In the genomic region with DNA sequence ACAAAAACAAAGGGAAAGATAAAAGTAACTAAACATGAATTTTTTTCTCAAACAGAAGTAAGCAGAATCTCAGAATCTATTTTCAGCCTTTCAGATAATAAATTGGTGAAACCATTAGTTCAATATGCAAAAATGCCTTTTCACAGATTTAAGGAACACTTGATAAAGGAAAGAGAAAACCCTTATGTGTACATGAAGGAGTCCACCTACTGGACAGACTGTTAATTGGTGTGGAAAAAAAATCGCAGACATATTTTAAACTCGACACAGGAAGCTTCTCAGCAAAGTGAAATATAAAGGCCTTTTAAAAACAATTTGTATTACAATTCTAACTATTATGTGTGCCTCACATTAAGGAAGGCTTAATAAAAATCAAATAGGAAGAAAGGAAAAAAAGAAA, we compare ENCODE assay signal across 11 cellular contexts. TPM values are rescaled to one million over a fixed set of nuclear protein-coding genes. Genes with fewer than 3 reads are reported as not detected.
A peak's percentile ranks its signal among the peaks of the same experiment; 100 is the strongest.
DNase-seq lines count a peak whose midpoint lies in the region; ATAC-seq and TF ChIP-seq lines count a peak whose summit lies in the region.
"Had no signal": no experiment of that assay in that cellular context is flagged by ENCODE, and none has a peak within 500 bp of the region (broad histone marks: within the 10 kb centered on the region; RNA-seq: fewer than 3 reads in every experiment).

No MANE protein-coding gene starts in this region.

- peak; percentile 37 for TF ChIP-seq RAD21 in IMR-90 (IDR thresholded peaks at IDR 0.05; ENCODE audit: low read length)

- H3K27me3 ChIP-seq in IMR-90 (ENCODE audit: control insufficient read depth, insufficient read depth, low read length) (no peaks in the 10 kb centered on the region; the same call in 1 of the 2 replicates), upper lobe of right lung (no peaks in the 10 kb centered on the region), mesendoderm (ENCODE audit: insufficient read depth, low read length, poor library complexity) (no peaks in the 10 kb centered on the region)
- H3K27me3 ChIP-seq: ovary had no signal

- H3K4me1 ChIP-seq in IMR-90 (ENCODE audit: control insufficient read depth, insufficient read depth, low read length) = no peaks in the 10 kb centered on the region
- no peaks in the 10 kb centered on the region for H3K4me1 ChIP-seq in upper lobe of right lung
- H3K4me1 ChIP-seq in mesendoderm (ENCODE audit: control insufficient read depth, low read depth, low read length) = no peaks in the 10 kb centered on the region

- H3K36me3 ChIP-seq in IMR-90 (ENCODE audit: control insufficient read depth, insufficient read depth, low read length) (no peaks in the 10 kb centered on the region), upper lobe of right lung (no peaks in the 10 kb centered on the region), mesendoderm (ENCODE audit: control insufficient read depth, insufficient read depth, low read length) (no peaks in the 10 kb centered on the region)
- H3K36me3 ChIP-seq: ovary had no signal

- no peak overlapping the region for H2AK5ac ChIP-seq in IMR-90 (ENCODE audit: low read depth, low read length)
- no peak overlapping the region for H2AK5ac ChIP-seq in mesendoderm (ENCODE audit: low read length)

- no peak overlapping the region for H3K4me3 Mint-ChIP-seq in Calu3 (ENCODE audit: low read depth, unreplicated experiment)
- H3K4me3 Mint-ChIP-seq: activated T-helper 17 cell treated with anti-CD3 and anti-CD28 coated beads, Interleukin-2, amount 50 U/mL, for 72 hours; IgD-negative memory B cell had no signal

- H3K18ac ChIP-seq in IMR-90 (ENCODE audit: low read depth, low read length) (no peak overlapping the region), mesendoderm (ENCODE audit: low read length) (no peak overlapping the region)

- no peaks in the 10 kb centered on the region for H3K79me2 ChIP-seq in mesendoderm (ENCODE audit: control insufficient read depth, insufficient read depth, low read length)

- in situ Hi-C loops in IMR-90 (cut with MboI; ENCODE audit: low sequenced_read_pairs) = no loop called here

- H3K27ac Mint-ChIP-seq in Calu3 (ENCODE audit: unreplicated experiment) = no peak overlapping the region
- H3K27ac Mint-ChIP-seq: activated T-helper 17 cell treated with anti-CD3 and anti-CD28 coated beads, Interleukin-2, amount 50 U/mL, for 72 hours; IgD-negative memory B cell had no signal

- no peaks in the 10 kb centered on the region for H3K9me1 ChIP-seq in IMR-90 (ENCODE audit: insufficient read depth, low read length)

- no peaks in the 10 kb centered on the region for H3K27me3 Mint-ChIP-seq in Calu3 (ENCODE audit: unreplicated experiment)
- H3K27me3 Mint-ChIP-seq: IgD-negative memory B cell had no signal

- BruUV-seq in Calu3 (replicated peaks; lab: Mats Ljungman, UMichigan) (no TSS peak), IMR-90 (replicated peaks; lab: Mats Ljungman, UMichigan) (no TSS peak)

- H3K23ac ChIP-seq in IMR-90 (ENCODE audit: low read depth, low read length) = no peak overlapping the region
- no peak overlapping the region for H3K23ac ChIP-seq in mesendoderm (ENCODE audit: low read length)

- intact Hi-C loops in Calu3 (cut with micrococcal nuclease; ENCODE audit: unreplicated experiment) (no loop called here), IMR-90 (cut with micrococcal nuclease) (loop anchor here (10.0 kb wide), 1 partner anchor 562 kb away; no protein-coding TSS in a partner anchor), upper lobe of right lung (cut with DNase I) (no loop called here)

- H3K27ac ChIP-seq in IMR-90 (ENCODE audit: insufficient read depth, low read length) = no peak overlapping the region
- H3K27ac ChIP-seq in upper lobe of right lung = no peak overlapping the region
- H3K27ac ChIP-seq in mesendoderm (ENCODE audit: low read depth, low read length) = no peak overlapping the region
- H3K27ac ChIP-seq: ovary had no signal

- TF ChIP-seq POLR2A in IMR-90 (IDR thresholded peaks at IDR 0.05; ENCODE audit: low read depth, low read length) = no peak

- no peak overlapping the region for H4K91ac ChIP-seq in IMR-90 (ENCODE audit: insufficient read depth, low read depth, low read length)

- no peak overlapping the region for H2AK9ac ChIP-seq in IMR-90 (replicated peaks; ENCODE audit: low read depth, low read length, poor library complexity)

- H3K9ac ChIP-seq in IMR-90 (ENCODE audit: low read depth, low read length) (no peak overlapping the region), mesendoderm (ENCODE audit: low read length) (no peak overlapping the region)

- H3K56ac ChIP-seq in IMR-90 (ENCODE audit: extremely low read depth, insufficient read depth, low read length) = no peak overlapping the region
- H3K56ac ChIP-seq in mesendoderm (ENCODE audit: low read length) = no peak overlapping the region

- DNase-seq in Calu3 (no peak), IMR-90 (peak; percentile 39), kidney tubule cell (ENCODE audit: low spot score) (peak; percentile 11), NCI-H1105 treated with DMSO at 0.1 percent for 48 hours (lab: John Stamatoyannopoulos, UW) (no peak), upper lobe of right lung (no peak), mesendoderm (no peak)
- no peak for DNase-seq in activated effector memory CD4-positive, alpha-beta T cell treated with Interleukin-2 at 50 U/mL for 16 hours
- DNase-seq: ovary had no signal

- H2BK120ac ChIP-seq in IMR-90 (ENCODE audit: low read depth, low read length) (no peak overlapping the region), mesendoderm (ENCODE audit: low read depth, low read length) (no peak overlapping the region)

- no peaks in the 10 kb centered on the region for H3K36me3 Mint-ChIP-seq in Calu3 (ENCODE audit: insufficient read depth, unreplicated experiment)
- H3K36me3 Mint-ChIP-seq: IgD-negative memory B cell had no signal

- H4K5ac ChIP-seq in IMR-90 (ENCODE audit: low read depth, low read length) (no peak overlapping the region), mesendoderm (ENCODE audit: low read length) (no peak overlapping the region)

- H3K4me1 Mint-ChIP-seq in Calu3 (ENCODE audit: low read depth, unreplicated experiment) = no peaks in the 10 kb centered on the region
- H3K4me1 Mint-ChIP-seq: activated T-helper 17 cell treated with anti-CD3 and anti-CD28 coated beads, Interleukin-2, amount 50 U/mL, for 72 hours; IgD-negative memory B cell had no signal

- TF ChIP-seq CTCF in Calu3 (IDR thresholded peaks at IDR 0.05; ENCODE audit: unreplicated experiment) (peak; percentile 17), IMR-90 (conservative IDR thresholded peaks at IDR 0.05; ENCODE audit: low read depth, low read length) (peak; percentile 55), WI38 (IDR thresholded peaks at IDR 0.05; ENCODE audit: low read depth, low read length) (peak; percentile 8; the same call in 1 of the 2 replicates), upper lobe of right lung (IDR thresholded peaks at IDR 0.05) (no peak)

- H4K8ac ChIP-seq in IMR-90 (ENCODE audit: low read depth in 2 of 2, low read length in 2 of 2) (no peak overlapping the region), mesendoderm (ENCODE audit: low read depth, low read length) (no peak overlapping the region)

- no peak overlapping the region for H3K4ac ChIP-seq in IMR-90 (ENCODE audit: low read depth, low read length)
- no peak overlapping the region for H3K4ac ChIP-seq in mesendoderm (ENCODE audit: low read depth, low read length)

- no peaks in the 10 kb centered on the region for H3K9me3 Mint-ChIP-seq in Calu3 (ENCODE audit: low read depth, unreplicated experiment)
- H3K9me3 Mint-ChIP-seq: activated T-helper 17 cell treated with anti-CD3 and anti-CD28 coated beads, Interleukin-2, amount 50 U/mL, for 72 hours had no signal

- H3K79me1 ChIP-seq in IMR-90 (ENCODE audit: low read depth in 1 of 2, low read length in 2 of 2) (no peaks in the 10 kb centered on the region), mesendoderm (ENCODE audit: low read length) (no peaks in the 10 kb centered on the region)

- H2AFZ ChIP-seq in IMR-90 (replicated peaks; ENCODE audit: low read length, poor library complexity) = no peak overlapping the region

- no CpG with 5 or more reads among the region's 2 CpGs for WGBS in IMR-90 (ENCODE audit: extremely low coverage in 2 of 2, insufficient read length in 1 of 2), 2 experiments
- no CpG with 5 or more reads among the region's 2 CpGs for WGBS in mesendoderm (ENCODE audit: extremely low coverage, insufficient coverage, low lambda C conversion rate)

- H2BK5ac ChIP-seq in IMR-90 (ENCODE audit: low read depth, low read length, poor library complexity, severe bottlenecking) = no peak overlapping the region
- H2BK5ac ChIP-seq in mesendoderm (ENCODE audit: low read length) = no peak overlapping the region

- H3K4me2 ChIP-seq in IMR-90 (ENCODE audit: low read depth, low read length) = no peak overlapping the region
- no peak overlapping the region for H3K4me2 ChIP-seq in mesendoderm (ENCODE audit: low read length)

- H3K4me3 ChIP-seq in IMR-90 (ENCODE audit: insufficient read depth, low read depth, low read length) (no peak overlapping the region), WI38 (ENCODE audit: low read depth, low read length) (no peak overlapping the region), upper lobe of right lung (no peak overlapping the region), mesendoderm (ENCODE audit: low read length) (no peak overlapping the region)
- H3K4me3 ChIP-seq: ovary had no signal

- peak; percentile 48; the same call in 1 of the 2 replicates for ATAC-seq in IMR-90 (ENCODE audit: low read depth)
- no peak for ATAC-seq in upper lobe of right lung
- ATAC-seq: activated T-helper 17 cell treated with anti-CD3 and anti-CD28 coated beads, Interleukin-2, amount 50 U/mL, for 72 hours had no signal

- no peak overlapping the region for H2BK20ac ChIP-seq in IMR-90 (ENCODE audit: low read depth, low read length)

- no peak overlapping the region for H3K14ac ChIP-seq in IMR-90 (replicated peaks; ENCODE audit: low read depth, low read length)

- no peaks in the 10 kb centered on the region for H3K9me3 ChIP-seq in IMR-90 (ENCODE audit: control insufficient read depth, insufficient read depth, low read length)
- no peaks in the 10 kb centered on the region for H3K9me3 ChIP-seq in upper lobe of right lung
- H3K9me3 ChIP-seq: ovary had no signal

- dilution Hi-C loops in IMR-90 (cut with HindIII; ENCODE audit: low sequenced_read_pairs, unreplicated experiment) = no loop called here

- CTCF ChIA-PET in Calu3 (lab: Charles Lee) = no interaction called here
- CTCF ChIA-PET in IMR-90 (lab: Yijun Ruan, JAX) = interaction anchor here (1.3 kb wide), 1 partner anchor 15 kb away, joined by 3 read pairs; no protein-coding TSS in a partner anchor

- H2BK15ac ChIP-seq in IMR-90 (ENCODE audit: low read depth, low read length) (no peak overlapping the region), mesendoderm (replicated peaks; ENCODE audit: low read depth) (no peak overlapping the region)

- no peaks in the 10 kb centered on the region for H4K20me1 ChIP-seq in IMR-90 (ENCODE audit: insufficient read depth, low read length)

- POLR2A ChIA-PET in IMR-90 (lab: Charles Lee; ENCODE audit: unreplicated experiment) = no interaction called here

RNA-seq across cellular contexts. Expression of a gene that starts 22.3 kb away (rescaled TPM):
- total RNA-seq in Calu3 (2022) (not detected in 2 replicates), IMR-90 (2012; rRNA removed) (not detected in 2 replicates), upper lobe of right lung (not detected)
- polyA plus RNA-seq in IMR-90 (2012; rRNA removed) = not detected in 2 replicates
- not detected in 2 replicates for polyA plus RNA-seq in IMR-90 (2012; cell fraction: cytosol; rRNA removed)
- not detected in 2 replicates for polyA plus RNA-seq in IMR-90 (2012; cell fraction: nucleus; rRNA removed; ENCODE audit: low replicate concordance)
- polyA plus RNA-seq in mesendoderm (2013, experiment 1 of 2) = not detected
- polyA plus RNA-seq in mesendoderm (2013, experiment 2 of 2) = not detected
- total RNA-seq: activated T-helper 17 cell treated with anti-CD3 and anti-CD28 coated beads, Interleukin-2, amount 50 U/mL, for 72 hours; ovary had no signal
- polyA plus RNA-seq: IgD-negative memory B cell, ovary had no signal

Comparison
In these comparisons a context has a peak if more than half of its experiments do, and no peak if none do; other contexts are left out.
1. DNase-seq: peak in IMR-90 (single experiment) and kidney tubule cell (single experiment); none in Calu3 (single experiment), NCI-H1105 treated with DMSO at 0.1 percent for 48 hours (single experiment), upper lobe of right lung (single experiment), activated effector memory CD4-positive, alpha-beta T cell treated with Interleukin-2 at 50 U/mL for 16 hours (single experiment) and mesendoderm (single experiment).